ENCODE assay signal across 1 cellular context in genomic region chr19:4063369-4064072, GRCh38.
A peak's percentile ranks its signal among the peaks of the same experiment; 100 is the strongest.
TF ChIP-seq lines count a peak whose summit lies in the region.

No MANE protein-coding gene starts in this region.

TF ChIP-seq in GM12878, 131 proteins besides CTCF, POLR2A, EP300 and RAD21 (continued from another document):
- no peak for TF ChIP-seq NR2C1 (IDR thresholded peaks at IDR 0.05)
- TF ChIP-seq POLR2AphosphoS5 (IDR thresholded peaks at IDR 0.05; ENCODE audit: low read length) = peak; percentile 12; the same call in 1 of the 2 replicates
